Comparison of ENCODE assay signal across 20 cellular contexts in genomic region chr3:187400756-187401155, GRCh38. TPM values are rescaled to one million over a fixed set of nuclear protein-coding genes. Genes with fewer than 3 reads are reported as not detected.
"Had no signal": no experiment of that assay in that cellular context is flagged by ENCODE, and none has a peak within 500 bp of the region (broad histone marks: within the 10 kb centered on the region; RNA-seq: fewer than 3 reads in every experiment).

No MANE protein-coding gene starts in this region.

- H3K36me3 Mint-ChIP-seq: IgD-negative memory B cell had no signal

- H3K9me3 Mint-ChIP-seq: IgD-negative memory B cell had no signal

- H3K27ac Mint-ChIP-seq: IgD-negative memory B cell had no signal

- H3K27ac ChIP-seq: KMS-11, RWPE1 had no signal

- H3K4me3 ChIP-seq: K562 had no signal

- H3K4me1 Mint-ChIP-seq: IgD-negative memory B cell had no signal

- DNase-seq: Kasumi-1, MM.1S, NCI-H1092 treated with DMSO at 0.1 percent for 48 hours, NCI-H1436, NCI-H187, NCI-H2029, NCI-H2081 treated with DMSO at 0.1 percent for 48 hours, NCI-H2171, NCI-H226, NCI-H446, NCI-H510A, NCI-H524 treated with DMSO at 0.1 percent for 48 hours, NCI-H69, NCI-H774, SHP77, SK-N-SH had no signal

- ATAC-seq: K562 had no signal

- H3K9me3 ChIP-seq: SK-N-SH had no signal

- H3K4me3 Mint-ChIP-seq: IgD-negative memory B cell had no signal

RNA-seq across cellular contexts. Expression of gene RTP4, which starts 32.6 kb away (rescaled TPM):
- total RNA-seq: K562 had no signal
